ENCODE assay signal across 33 cellular contexts in the genomic region with DNA sequence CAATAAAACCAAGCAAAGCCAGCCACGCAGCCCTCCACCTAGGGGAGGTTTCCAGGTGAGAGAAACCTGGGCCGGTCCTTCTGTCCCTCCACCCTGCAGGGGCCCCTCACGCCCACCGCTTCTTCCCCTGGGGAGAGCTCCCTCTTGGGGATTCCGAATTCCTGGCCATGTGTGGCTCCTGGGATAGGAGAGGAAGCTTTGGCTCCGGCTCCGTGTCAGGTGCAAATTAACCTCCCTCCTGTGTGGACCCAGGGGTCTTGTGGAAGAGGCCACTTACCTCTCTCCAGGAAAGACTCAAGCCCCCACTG. TPM values are rescaled to one million over a fixed set of nuclear protein-coding genes. Genes with fewer than 3 reads are reported as not detected.
"Had no signal": no experiment of that assay in that cellular context is flagged by ENCODE, and none has a peak within 500 bp of the region (broad histone marks: within the 10 kb centered on the region; RNA-seq: fewer than 3 reads in every experiment).

No MANE protein-coding gene starts in this region.

- H3K36me3 Mint-ChIP-seq: activated CD4-positive, alpha-beta memory T cell treated with anti-CD3 and anti-CD28 coated beads for 36 hours; activated CD8-positive, alpha-beta memory T cell treated with anti-CD3 and anti-CD28 coated beads, Interleukin-2, amount 10 ng/mL, durations not matched to agents 7 days and 5 days; activated naive CD4-positive, alpha-beta T cell treated with anti-CD3 and anti-CD28 coated beads, Interleukin-2, amount 10 ng/mL, durations not matched to agents 7 days and 5 days; activated naive CD8-positive, alpha-beta T cell; T-cell had no signal

- H3K27ac Mint-ChIP-seq: activated CD4-positive, alpha-beta memory T cell treated with anti-CD3 and anti-CD28 coated beads for 36 hours; activated CD4-positive, alpha-beta T cell treated with anti-CD3 and anti-CD28 coated beads for 36 hours; activated CD4-positive, alpha-beta T cell treated with anti-CD3 and anti-CD28 coated beads, Interleukin-2, amount 10 ng/mL, durations not matched to agents 24 days and 14 days; activated CD8-positive, alpha-beta memory T cell treated with anti-CD3 and anti-CD28 coated beads, Interleukin-2, amount 10 ng/mL, durations not matched to agents 7 days and 5 days; activated CD8-positive, alpha-beta T cell treated with anti-CD3 and anti-CD28 coated beads, Interleukin-2, amount 10 ng/mL, durations not matched to agents 7 days and 5 days; activated naive CD4-positive, alpha-beta T cell treated with anti-CD3 and anti-CD28 coated beads, Interleukin-2, amount 10 ng/mL, durations not matched to agents 7 days and 5 days; activated naive CD8-positive, alpha-beta T cell; activated T-helper 1 cell treated with anti-CD3 and anti-CD28 coated beads, Interleukin-12 subunit alpha, Interleukin-12 subunit beta, Interleukin-2, Interleukin-4 antibody, amounts not matched to agents 30 ng/mL and 10 ng/mL and 1 ng/mL, durations not matched to agents 14 hours and 24 hours and 36 hours; activated T-helper 2 cell treated with anti-CD3 and anti-CD28 coated beads, Interferon-gamma antibody, Interleukin-2, Interleukin-4, amounts not matched to agents 10 μg/mL and 5 μg/mL and 100 μg/mL, durations not matched to agents 14 hours and 24 hours and 36 hours; T-cell; T-helper 1 cell treated with Interleukin-12 subunit alpha and Interleukin-12 subunit beta and Interleukin-4 antibody, amounts not matched to agents 30 μg/mL and 1 μg/mL, for 36 hours had no signal

- DNase-seq: activated CD4-positive, alpha-beta memory T cell treated with anti-CD3 and anti-CD28 coated beads for 36 hours; activated CD4-positive, alpha-beta T cell treated with anti-CD3 and anti-CD28 coated beads for 36 hours; activated CD4-positive, alpha-beta T cell treated with anti-CD3 and anti-CD28 coated beads, Interleukin-2, amount 10 ng/mL, durations not matched to agents 24 days and 14 days; activated CD4-positive, CD25-positive, alpha-beta regulatory T cell; activated CD4-positive, CD25-positive, alpha-beta regulatory T cell treated with anti-CD3 and anti-CD28 coated beads, Interleukin-2, amount 50 U/mL, for 72 hours; activated CD8-positive, alpha-beta memory T cell treated with anti-CD3 and anti-CD28 coated beads, Interleukin-2, amount 10 ng/mL, durations not matched to agents 7 days and 5 days; activated CD8-positive, alpha-beta memory T cell treated with anti-CD3 and anti-CD28 coated beads, Interleukin-2, amount 50 U/mL, for 4 hours; activated CD8-positive, alpha-beta T cell treated with anti-CD3 and anti-CD28 coated beads, Interleukin-2, amount 10 ng/mL, durations not matched to agents 7 days and 5 days; activated effector memory CD4-positive, alpha-beta T cell treated with anti-CD3 and anti-CD28 coated beads, Interleukin-2, amount 50 U/mL, for 16 hours; activated naive CD4-positive, alpha-beta T cell treated with anti-CD3 and anti-CD28 coated beads, Interleukin-2, amount 10 ng/mL, durations not matched to agents 7 days and 5 days; activated T-cell treated with anti-CD3 and anti-CD28 coated beads, Interleukin-2, amount 50 U/mL, for 1 hour; activated T-cell treated with anti-CD3 and anti-CD28 coated beads, Interleukin-2, amount 50 U/mL, for 48 hours; amniotic stem cell; anterior cingulate cortex; brain microvascular endothelial cell; cortex of kidney; dermis blood vessel endothelial cell; effector CD4-positive, alpha-beta T cell; esophagus squamous epithelium; SW 1271; T-cell; T1000 had no signal

- H3K4me3 Mint-ChIP-seq: activated CD4-positive, alpha-beta memory T cell treated with anti-CD3 and anti-CD28 coated beads for 36 hours; activated CD4-positive, alpha-beta T cell treated with anti-CD3 and anti-CD28 coated beads for 36 hours; activated CD4-positive, alpha-beta T cell treated with anti-CD3 and anti-CD28 coated beads, Interleukin-2, amount 10 ng/mL, durations not matched to agents 24 days and 14 days; activated CD8-positive, alpha-beta memory T cell treated with anti-CD3 and anti-CD28 coated beads, Interleukin-2, amount 10 ng/mL, durations not matched to agents 7 days and 5 days; activated CD8-positive, alpha-beta T cell treated with anti-CD3 and anti-CD28 coated beads, Interleukin-2, amount 10 ng/mL, durations not matched to agents 7 days and 5 days; activated naive CD4-positive, alpha-beta T cell treated with anti-CD3 and anti-CD28 coated beads, Interleukin-2, amount 10 ng/mL, durations not matched to agents 7 days and 5 days; activated naive CD8-positive, alpha-beta T cell; activated T-helper 1 cell treated with anti-CD3 and anti-CD28 coated beads, Interleukin-12 subunit alpha, Interleukin-12 subunit beta, Interleukin-2, Interleukin-4 antibody, amounts not matched to agents 30 ng/mL and 10 ng/mL and 1 ng/mL, durations not matched to agents 14 hours and 24 hours and 36 hours; T-cell; T-helper 1 cell treated with Interleukin-12 subunit alpha and Interleukin-12 subunit beta and Interleukin-4 antibody, amounts not matched to agents 30 μg/mL and 1 μg/mL, for 36 hours had no signal

- H3K27me3 Mint-ChIP-seq: activated CD4-positive, alpha-beta memory T cell treated with anti-CD3 and anti-CD28 coated beads for 36 hours; activated CD4-positive, alpha-beta T cell treated with anti-CD3 and anti-CD28 coated beads for 36 hours; activated CD4-positive, alpha-beta T cell treated with anti-CD3 and anti-CD28 coated beads, Interleukin-2, amount 10 ng/mL, durations not matched to agents 24 days and 14 days; activated naive CD8-positive, alpha-beta T cell; T-cell had no signal

- ATAC-seq: activated CD4-positive, alpha-beta T cell treated with anti-CD3 and anti-CD28 coated beads for 36 hours; activated CD8-positive, alpha-beta memory T cell treated with anti-CD3 and anti-CD28 coated beads, Interleukin-2, amount 10 ng/mL, durations not matched to agents 7 days and 5 days; activated CD8-positive, alpha-beta T cell treated with anti-CD3 and anti-CD28 coated beads, Interleukin-2, amount 10 ng/mL, durations not matched to agents 7 days and 5 days; T-cell had no signal

- H3K9me3 ChIP-seq: esophagus squamous epithelium had no signal

- H3K9me3 Mint-ChIP-seq: activated CD4-positive, alpha-beta T cell treated with anti-CD3 and anti-CD28 coated beads, Interleukin-2, amount 10 ng/mL, durations not matched to agents 24 days and 14 days; activated T-helper 1 cell treated with anti-CD3 and anti-CD28 coated beads, Interleukin-12 subunit alpha, Interleukin-12 subunit beta, Interleukin-2, Interleukin-4 antibody, amounts not matched to agents 30 ng/mL and 10 ng/mL and 1 ng/mL, durations not matched to agents 14 hours and 24 hours and 36 hours; activated T-helper 2 cell treated with anti-CD3 and anti-CD28 coated beads, Interferon-gamma antibody, Interleukin-2, Interleukin-4, amounts not matched to agents 10 μg/mL and 5 μg/mL and 100 μg/mL, durations not matched to agents 14 hours and 24 hours and 36 hours; T-cell; T-helper 1 cell treated with Interleukin-12 subunit alpha and Interleukin-12 subunit beta and Interleukin-4 antibody, amounts not matched to agents 30 μg/mL and 1 μg/mL, for 36 hours had no signal

- H3K27ac ChIP-seq: brain microvascular endothelial cell, epithelial cell of prostate, esophagus squamous epithelium had no signal

- H3K36me3 ChIP-seq: brain microvascular endothelial cell, esophagus squamous epithelium had no signal

- H3K4me3 ChIP-seq: esophagus squamous epithelium had no signal

- H3K27me3 ChIP-seq: brain microvascular endothelial cell had no signal

RNA-seq across cellular contexts. Expression of gene RTP5, which starts 4.2 kb away (rescaled TPM):
- total RNA-seq: activated CD4-positive, alpha-beta T cell treated with anti-CD3 and anti-CD28 coated beads, Interleukin-2, amount 10 ng/mL, durations not matched to agents 24 days and 14 days; activated CD8-positive, alpha-beta memory T cell treated with anti-CD3 and anti-CD28 coated beads, Interleukin-2, amount 10 ng/mL, durations not matched to agents 7 days and 5 days; activated CD8-positive, alpha-beta T cell treated with anti-CD3 and anti-CD28 coated beads, Interleukin-2, amount 10 ng/mL, durations not matched to agents 7 days and 5 days; activated T-helper 1 cell treated with anti-CD3 and anti-CD28 coated beads, Interleukin-12 subunit alpha, Interleukin-12 subunit beta, Interleukin-2, Interleukin-4 antibody, amounts not matched to agents 30 ng/mL and 10 ng/mL and 1 ng/mL, durations not matched to agents 14 hours and 24 hours and 36 hours; astrocyte; bronchial epithelial cell; chondrocyte; dermis blood vessel endothelial cell; endothelial cell of umbilical vein; fibroblast of lung; fibroblast of villous mesenchyme had no signal
- polyA plus RNA-seq: endothelial cell of umbilical vein, fibroblast of lung had no signal

RNA-seq across cellular contexts. Expression of gene PDCD1, which starts 15.1 kb away (rescaled TPM):
- total RNA-seq: astrocyte, bronchial epithelial cell, chondrocyte, dermis blood vessel endothelial cell, endothelial cell of umbilical vein, fibroblast of lung, fibroblast of villous mesenchyme had no signal
- polyA plus RNA-seq: endothelial cell of umbilical vein, fibroblast of lung had no signal
